In the genomic region with DNA sequence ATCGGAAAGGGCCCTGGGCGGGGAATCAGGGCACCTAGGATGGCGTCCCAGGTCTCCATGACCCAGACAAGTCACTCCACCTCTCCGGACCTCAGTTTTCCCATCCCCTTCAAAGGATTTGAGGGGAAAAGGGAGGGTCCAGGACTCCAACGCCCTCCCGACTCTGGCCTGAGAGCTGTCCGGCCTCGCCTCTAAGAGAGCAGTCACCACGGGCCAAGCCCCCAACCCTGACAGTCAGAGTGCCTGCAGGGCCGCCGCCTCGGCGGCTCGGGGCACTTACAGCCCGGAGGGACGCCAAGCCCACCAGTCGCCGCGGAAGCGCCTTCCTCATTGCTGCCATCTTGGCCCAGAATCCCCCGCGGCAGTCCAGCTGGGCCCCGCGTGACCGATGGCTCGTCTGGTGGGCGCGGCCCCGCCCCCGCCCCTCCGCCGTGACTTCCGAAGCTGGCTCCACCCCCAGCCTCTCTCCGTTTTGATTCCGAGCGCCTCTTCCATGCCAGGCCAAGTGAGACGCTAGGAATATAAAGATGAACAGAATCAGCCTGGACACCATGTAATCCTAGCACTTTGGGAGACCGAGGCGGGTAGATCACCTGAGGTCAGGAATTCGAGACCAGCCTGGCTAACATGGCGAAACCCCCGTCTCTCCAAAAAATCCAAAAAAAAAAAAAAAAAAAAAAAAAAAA, we compare ENCODE assay signal across 1 cellular context.
TF ChIP-seq lines count a peak whose summit lies in the region.

A gene (minus strand): TSS at position 354 of the 686 bp plus-strand sequence. CDS start 14 bp downstream, at position 340.

TF ChIP-seq in HEK293, 187 proteins besides CTCF, POLR2A, EP300 and RAD21 (continued from another document and continues in another):
- TF ChIP-seq, protein P1, sequence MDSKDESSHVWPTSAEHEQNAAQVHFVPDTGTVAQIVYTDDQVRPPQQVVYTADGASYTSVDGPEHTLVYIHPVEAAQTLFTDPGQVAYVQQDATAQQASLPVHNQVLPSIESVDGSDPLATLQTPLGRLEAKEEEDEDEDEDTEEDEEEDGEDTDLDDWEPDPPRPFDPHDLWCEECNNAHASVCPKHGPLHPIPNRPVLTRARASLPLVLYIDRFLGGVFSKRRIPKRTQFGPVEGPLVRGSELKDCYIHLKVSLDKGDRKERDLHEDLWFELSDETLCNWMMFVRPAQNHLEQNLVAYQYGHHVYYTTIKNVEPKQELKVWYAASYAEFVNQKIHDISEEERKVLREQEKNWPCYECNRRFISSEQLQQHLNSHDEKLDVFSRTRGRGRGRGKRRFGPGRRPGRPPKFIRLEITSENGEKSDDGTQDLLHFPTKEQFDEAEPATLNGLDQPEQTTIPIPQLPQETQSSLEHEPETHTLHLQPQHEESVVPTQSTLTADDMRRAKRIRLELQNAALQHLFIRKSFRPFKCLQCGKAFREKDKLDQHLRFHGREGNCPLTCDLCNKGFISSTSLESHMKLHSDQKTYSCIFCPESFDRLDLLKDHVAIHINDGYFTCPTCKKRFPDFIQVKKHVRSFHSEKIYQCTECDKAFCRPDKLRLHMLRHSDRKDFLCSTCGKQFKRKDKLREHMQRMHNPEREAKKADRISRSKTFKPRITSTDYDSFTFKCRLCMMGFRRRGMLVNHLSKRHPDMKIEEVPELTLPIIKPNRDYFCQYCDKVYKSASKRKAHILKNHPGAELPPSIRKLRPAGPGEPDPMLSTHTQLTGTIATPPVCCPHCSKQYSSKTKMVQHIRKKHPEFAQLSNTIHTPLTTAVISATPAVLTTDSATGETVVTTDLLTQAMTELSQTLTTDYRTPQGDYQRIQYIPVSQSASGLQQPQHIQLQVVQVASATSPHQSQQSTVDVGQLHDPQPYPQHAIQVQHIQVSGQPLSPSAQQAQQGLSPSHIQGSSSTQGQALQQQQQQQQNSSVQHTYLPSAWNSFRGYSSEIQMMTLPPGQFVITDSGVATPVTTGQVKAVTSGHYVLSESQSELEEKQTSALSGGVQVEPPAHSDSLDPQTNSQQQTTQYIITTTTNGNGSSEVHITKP (tag by site-specific recombination; IDR thresholded peaks at IDR 0.05) = peak; percentile 14; the same call in 1 of the 2 replicates
- no peak for TF ChIP-seq IKZF3 (tag by site-specific recombination; IDR thresholded peaks at IDR 0.05)
- 0 out of 2 replicates have a peak, but pooled peaks have one; percentile 20 for TF ChIP-seq ZBTB21 (tag by site-specific recombination; IDR thresholded peaks at IDR 0.05)
- TF ChIP-seq, protein P2, sequence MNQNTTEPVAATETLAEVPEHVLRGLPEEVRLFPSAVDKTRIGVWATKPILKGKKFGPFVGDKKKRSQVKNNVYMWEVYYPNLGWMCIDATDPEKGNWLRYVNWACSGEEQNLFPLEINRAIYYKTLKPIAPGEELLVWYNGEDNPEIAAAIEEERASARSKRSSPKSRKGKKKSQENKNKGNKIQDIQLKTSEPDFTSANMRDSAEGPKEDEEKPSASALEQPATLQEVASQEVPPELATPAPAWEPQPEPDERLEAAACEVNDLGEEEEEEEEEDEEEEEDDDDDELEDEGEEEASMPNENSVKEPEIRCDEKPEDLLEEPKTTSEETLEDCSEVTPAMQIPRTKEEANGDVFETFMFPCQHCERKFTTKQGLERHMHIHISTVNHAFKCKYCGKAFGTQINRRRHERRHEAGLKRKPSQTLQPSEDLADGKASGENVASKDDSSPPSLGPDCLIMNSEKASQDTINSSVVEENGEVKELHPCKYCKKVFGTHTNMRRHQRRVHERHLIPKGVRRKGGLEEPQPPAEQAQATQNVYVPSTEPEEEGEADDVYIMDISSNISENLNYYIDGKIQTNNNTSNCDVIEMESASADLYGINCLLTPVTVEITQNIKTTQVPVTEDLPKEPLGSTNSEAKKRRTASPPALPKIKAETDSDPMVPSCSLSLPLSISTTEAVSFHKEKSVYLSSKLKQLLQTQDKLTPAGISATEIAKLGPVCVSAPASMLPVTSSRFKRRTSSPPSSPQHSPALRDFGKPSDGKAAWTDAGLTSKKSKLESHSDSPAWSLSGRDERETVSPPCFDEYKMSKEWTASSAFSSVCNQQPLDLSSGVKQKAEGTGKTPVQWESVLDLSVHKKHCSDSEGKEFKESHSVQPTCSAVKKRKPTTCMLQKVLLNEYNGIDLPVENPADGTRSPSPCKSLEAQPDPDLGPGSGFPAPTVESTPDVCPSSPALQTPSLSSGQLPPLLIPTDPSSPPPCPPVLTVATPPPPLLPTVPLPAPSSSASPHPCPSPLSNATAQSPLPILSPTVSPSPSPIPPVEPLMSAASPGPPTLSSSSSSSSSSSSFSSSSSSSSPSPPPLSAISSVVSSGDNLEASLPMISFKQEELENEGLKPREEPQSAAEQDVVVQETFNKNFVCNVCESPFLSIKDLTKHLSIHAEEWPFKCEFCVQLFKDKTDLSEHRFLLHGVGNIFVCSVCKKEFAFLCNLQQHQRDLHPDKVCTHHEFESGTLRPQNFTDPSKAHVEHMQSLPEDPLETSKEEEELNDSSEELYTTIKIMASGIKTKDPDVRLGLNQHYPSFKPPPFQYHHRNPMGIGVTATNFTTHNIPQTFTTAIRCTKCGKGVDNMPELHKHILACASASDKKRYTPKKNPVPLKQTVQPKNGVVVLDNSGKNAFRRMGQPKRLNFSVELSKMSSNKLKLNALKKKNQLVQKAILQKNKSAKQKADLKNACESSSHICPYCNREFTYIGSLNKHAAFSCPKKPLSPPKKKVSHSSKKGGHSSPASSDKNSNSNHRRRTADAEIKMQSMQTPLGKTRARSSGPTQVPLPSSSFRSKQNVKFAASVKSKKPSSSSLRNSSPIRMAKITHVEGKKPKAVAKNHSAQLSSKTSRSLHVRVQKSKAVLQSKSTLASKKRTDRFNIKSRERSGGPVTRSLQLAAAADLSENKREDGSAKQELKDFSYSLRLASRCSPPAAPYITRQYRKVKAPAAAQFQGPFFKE (tag by site-specific recombination; IDR thresholded peaks at IDR 0.05; ENCODE audit: borderline replicate concordance) = no peak
- no peak for TF ChIP-seq ZNF510 (tag by site-specific recombination; IDR thresholded peaks at IDR 0.05; ENCODE audit: insufficient replicate concordance)
- no peak for TF ChIP-seq ZNF777 (tag by site-specific recombination; IDR thresholded peaks at IDR 0.05; ENCODE audit: borderline replicate concordance)
- TF ChIP-seq ZNF146 (tag by site-specific recombination; IDR thresholded peaks at IDR 0.05) = no peak
- peak; percentile 40; the same call in 1 of the 2 replicates for TF ChIP-seq ZBTB8A (tag by site-specific recombination; IDR thresholded peaks at IDR 0.05)
- no peak for TF ChIP-seq ZEB2 (tag by site-specific recombination; IDR thresholded peaks at IDR 0.05)
- TF ChIP-seq ZNF585B (tag by site-specific recombination; IDR thresholded peaks at IDR 0.05) = no peak
- no peak for TF ChIP-seq ZNF2 (tag by site-specific recombination; IDR thresholded peaks at IDR 0.05)
- no peak for TF ChIP-seq ZNF354C (tag by site-specific recombination; IDR thresholded peaks at IDR 0.05; ENCODE audit: borderline replicate concordance, low read depth)
- TF ChIP-seq ZNF394 (tag by site-specific recombination; IDR thresholded peaks at IDR 0.05; ENCODE audit: borderline replicate concordance) = 0 out of 2 replicates have a peak, but pooled peaks have one; percentile 41
- TF ChIP-seq, protein P3, sequence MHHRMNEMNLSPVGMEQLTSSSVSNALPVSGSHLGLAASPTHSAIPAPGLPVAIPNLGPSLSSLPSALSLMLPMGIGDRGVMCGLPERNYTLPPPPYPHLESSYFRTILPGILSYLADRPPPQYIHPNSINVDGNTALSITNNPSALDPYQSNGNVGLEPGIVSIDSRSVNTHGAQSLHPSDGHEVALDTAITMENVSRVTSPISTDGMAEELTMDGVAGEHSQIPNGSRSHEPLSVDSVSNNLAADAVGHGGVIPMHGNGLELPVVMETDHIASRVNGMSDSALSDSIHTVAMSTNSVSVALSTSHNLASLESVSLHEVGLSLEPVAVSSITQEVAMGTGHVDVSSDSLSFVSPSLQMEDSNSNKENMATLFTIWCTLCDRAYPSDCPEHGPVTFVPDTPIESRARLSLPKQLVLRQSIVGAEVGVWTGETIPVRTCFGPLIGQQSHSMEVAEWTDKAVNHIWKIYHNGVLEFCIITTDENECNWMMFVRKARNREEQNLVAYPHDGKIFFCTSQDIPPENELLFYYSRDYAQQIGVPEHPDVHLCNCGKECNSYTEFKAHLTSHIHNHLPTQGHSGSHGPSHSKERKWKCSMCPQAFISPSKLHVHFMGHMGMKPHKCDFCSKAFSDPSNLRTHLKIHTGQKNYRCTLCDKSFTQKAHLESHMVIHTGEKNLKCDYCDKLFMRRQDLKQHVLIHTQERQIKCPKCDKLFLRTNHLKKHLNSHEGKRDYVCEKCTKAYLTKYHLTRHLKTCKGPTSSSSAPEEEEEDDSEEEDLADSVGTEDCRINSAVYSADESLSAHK (tag by site-specific recombination; IDR thresholded peaks at IDR 0.05) = no peak
- peak; percentile 17; the same call in 1 of the 2 replicates for TF ChIP-seq ZBTB48 (tag by site-specific recombination; IDR thresholded peaks at IDR 0.05)
- peak; percentile 66; the same call in 1 of the 2 replicates for TF ChIP-seq ZFP69B (tag by site-specific recombination; IDR thresholded peaks at IDR 0.05)
- TF ChIP-seq REPIN1 (tag by site-specific recombination; IDR thresholded peaks at IDR 0.05; ENCODE audit: low read depth) = no peak
- no peak for TF ChIP-seq ZNF785 (tag by site-specific recombination; IDR thresholded peaks at IDR 0.05)
- no peak for TF ChIP-seq ZNF473 (tag by site-specific recombination; IDR thresholded peaks at IDR 0.05)
- TF ChIP-seq, protein P4, sequence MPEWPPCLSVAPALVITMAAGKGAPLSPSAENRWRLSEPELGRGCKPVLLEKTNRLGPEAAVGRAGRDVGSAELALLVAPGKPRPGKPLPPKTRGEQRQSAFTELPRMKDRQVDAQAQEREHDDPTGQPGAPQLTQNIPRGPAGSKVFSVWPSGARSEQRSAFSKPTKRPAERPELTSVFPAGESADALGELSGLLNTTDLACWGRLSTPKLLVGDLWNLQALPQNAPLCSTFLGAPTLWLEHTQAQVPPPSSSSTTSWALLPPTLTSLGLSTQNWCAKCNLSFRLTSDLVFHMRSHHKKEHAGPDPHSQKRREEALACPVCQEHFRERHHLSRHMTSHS (tag by site-specific recombination; IDR thresholded peaks at IDR 0.05) = no peak
- no peak for TF ChIP-seq ZNF37A (tag by site-specific recombination; IDR thresholded peaks at IDR 0.05)
- TF ChIP-seq, protein P5, sequence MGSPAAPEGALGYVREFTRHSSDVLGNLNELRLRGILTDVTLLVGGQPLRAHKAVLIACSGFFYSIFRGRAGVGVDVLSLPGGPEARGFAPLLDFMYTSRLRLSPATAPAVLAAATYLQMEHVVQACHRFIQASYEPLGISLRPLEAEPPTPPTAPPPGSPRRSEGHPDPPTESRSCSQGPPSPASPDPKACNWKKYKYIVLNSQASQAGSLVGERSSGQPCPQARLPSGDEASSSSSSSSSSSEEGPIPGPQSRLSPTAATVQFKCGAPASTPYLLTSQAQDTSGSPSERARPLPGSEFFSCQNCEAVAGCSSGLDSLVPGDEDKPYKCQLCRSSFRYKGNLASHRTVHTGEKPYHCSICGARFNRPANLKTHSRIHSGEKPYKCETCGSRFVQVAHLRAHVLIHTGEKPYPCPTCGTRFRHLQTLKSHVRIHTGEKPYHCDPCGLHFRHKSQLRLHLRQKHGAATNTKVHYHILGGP (tag by site-specific recombination; IDR thresholded peaks at IDR 0.05) = no peak
- TF ChIP-seq YY1 (tag by site-specific recombination; IDR thresholded peaks at IDR 0.05) = peak; percentile 95
- no peak for TF ChIP-seq ZNF404 (tag by site-specific recombination; IDR thresholded peaks at IDR 0.05)
- no peak for TF ChIP-seq GFI1B (tag by site-specific recombination; IDR thresholded peaks at IDR 0.05)
- TF ChIP-seq ZNF112 (tag by site-specific recombination; IDR thresholded peaks at IDR 0.05) = no peak
- peak; percentile 78 for TF ChIP-seq KLF1 (tag by site-specific recombination; IDR thresholded peaks at IDR 0.05)
- no peak for TF ChIP-seq ZNF571 (tag by site-specific recombination; IDR thresholded peaks at IDR 0.05)
- TF ChIP-seq, protein P6, sequence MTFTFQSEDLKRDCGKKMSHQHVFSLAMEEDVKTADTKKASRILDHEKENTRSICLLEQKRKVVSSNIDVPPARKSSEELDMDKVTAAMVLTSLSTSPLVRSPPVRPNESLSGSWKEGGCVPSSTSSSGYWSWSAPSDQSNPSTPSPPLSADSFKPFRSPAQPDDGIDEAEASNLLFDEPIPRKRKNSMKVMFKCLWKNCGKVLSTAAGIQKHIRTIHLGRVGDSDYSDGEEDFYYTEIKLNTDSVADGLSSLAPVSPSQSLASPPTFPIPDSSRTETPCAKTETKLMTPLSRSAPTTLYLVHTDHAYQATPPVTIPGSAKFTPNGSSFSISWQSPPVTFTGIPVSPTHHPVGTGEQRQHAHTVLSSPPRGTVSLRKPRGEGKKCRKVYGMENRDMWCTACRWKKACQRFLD (tag by site-specific recombination; IDR thresholded peaks at IDR 0.05) = no peak
- no peak for TF ChIP-seq ZNF621 (tag by site-specific recombination; IDR thresholded peaks at IDR 0.05)
- TF ChIP-seq ZNF19 (tag by site-specific recombination; IDR thresholded peaks at IDR 0.05; ENCODE audit: low read depth) = no peak
- TF ChIP-seq ZNF350 (tag by site-specific recombination; IDR thresholded peaks at IDR 0.05) = no peak
- TF ChIP-seq ZNF660 (tag by site-specific recombination; IDR thresholded peaks at IDR 0.05) = peak; percentile 76; the same call in 1 of the 2 replicates
- peak; percentile 75 for TF ChIP-seq EGR2 (tag by site-specific recombination; IDR thresholded peaks at IDR 0.05; ENCODE audit: low read depth)
- TF ChIP-seq ZFP3 (tag by site-specific recombination; IDR thresholded peaks at IDR 0.05; ENCODE audit: low read depth) = no peak
- TF ChIP-seq ZNF701 (tag by site-specific recombination; IDR thresholded peaks at IDR 0.05) = no peak
- TF ChIP-seq BCL11A (tag by site-specific recombination; IDR thresholded peaks at IDR 0.05; ENCODE audit: low read depth) = no peak
- TF ChIP-seq, protein P7, sequence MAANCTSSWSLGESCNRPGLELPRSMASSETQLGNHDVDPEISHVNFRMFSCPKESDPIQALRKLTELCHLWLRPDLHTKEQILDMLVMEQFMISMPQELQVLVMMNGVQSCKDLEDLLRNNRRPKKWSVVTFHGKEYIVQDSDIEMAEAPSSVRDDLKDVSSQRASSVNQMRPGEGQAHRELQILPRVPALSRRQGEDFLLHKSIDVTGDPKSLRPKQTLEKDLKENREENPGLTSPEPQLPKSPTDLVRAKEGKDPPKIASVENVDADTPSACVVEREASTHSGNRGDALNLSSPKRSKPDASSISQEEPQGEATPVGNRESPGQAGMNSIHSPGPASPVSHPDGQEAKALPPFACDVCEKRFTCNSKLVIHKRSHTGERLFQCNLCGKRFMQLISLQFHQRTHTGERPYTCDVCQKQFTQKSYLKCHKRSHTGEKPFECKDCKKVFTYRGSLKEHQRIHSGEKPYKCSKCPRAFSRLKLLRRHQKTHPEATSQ (tag by site-specific recombination; IDR thresholded peaks at IDR 0.05) = no peak
- no peak for TF ChIP-seq ZNF155 (tag by site-specific recombination; IDR thresholded peaks at IDR 0.05)
- no peak for TF ChIP-seq ZNF202 (tag by site-specific recombination; IDR thresholded peaks at IDR 0.05; ENCODE audit: borderline replicate concordance)
- no peak for TF ChIP-seq MYNN (tag by site-specific recombination; IDR thresholded peaks at IDR 0.05; ENCODE audit: borderline replicate concordance)
